ENCODE assay signal across 2 cellular contexts in the genomic region with DNA sequence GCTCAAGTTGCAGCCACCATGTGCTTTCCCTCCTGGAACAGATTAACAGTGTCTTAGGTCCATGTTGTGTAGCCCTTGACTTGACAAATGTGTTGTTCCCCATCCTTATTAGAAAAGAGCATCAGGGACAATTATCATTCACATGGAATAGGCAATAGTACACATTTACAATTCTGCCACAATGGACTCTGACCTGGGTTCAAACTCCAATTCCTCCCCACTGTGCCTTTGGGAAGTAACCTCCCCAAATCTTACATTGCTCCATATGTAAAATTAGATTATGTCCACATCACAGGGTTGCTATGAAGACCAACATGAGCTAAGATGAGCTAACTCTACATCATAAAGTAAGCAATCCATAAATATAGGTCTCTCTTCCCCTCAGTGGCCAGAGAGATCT.
A peak's percentile ranks its signal among the peaks of the same experiment; 100 is the strongest.
TF ChIP-seq lines count a peak whose summit lies in the region.

No MANE protein-coding gene starts in this region.

TF ChIP-seq in HepG2, 621 proteins besides CTCF, POLR2A, EP300 and RAD21 (continued from another document):
- TF ChIP-seq IKZF5 (CRISPR knock-in tag; IDR thresholded peaks at IDR 0.05) (no peak), RFX5 (IDR thresholded peaks at IDR 0.05; ENCODE audit: low read depth, low read length) (no peak), RELA (CRISPR knock-in tag; IDR thresholded peaks at IDR 0.05) (no peak), ZNF580 (CRISPR knock-in tag; IDR thresholded peaks at IDR 0.05; ENCODE audit: borderline replicate concordance, low read depth) (no peak), REL (CRISPR knock-in tag; conservative IDR thresholded peaks at IDR 0.05) (no peak), ZZZ3 (CRISPR knock-in tag; IDR thresholded peaks at IDR 0.05; ENCODE audit: borderline replicate concordance) (no peak), HDAC2 (CRISPR knock-in tag; IDR thresholded peaks at IDR 0.05) (no peak), TFDP1 (CRISPR knock-in tag; IDR thresholded peaks at IDR 0.05; ENCODE audit: borderline replicate concordance) (no peak), ZBTB38 (CRISPR knock-in tag; IDR thresholded peaks at IDR 0.05) (no peak)

TF ChIP-seq in HEK293, 187 proteins besides CTCF, POLR2A, EP300 and RAD21:
- no peak for TF ChIP-seq ZNF518A (tag by site-specific recombination; conservative IDR thresholded peaks at IDR 0.05; ENCODE audit: low read depth)
- 0 out of 2 replicates have a peak, but pooled peaks have one; percentile 15 for TF ChIP-seq SCRT2 (tag by site-specific recombination; IDR thresholded peaks at IDR 0.05)
- TF ChIP-seq RBAK (tag by site-specific recombination; IDR thresholded peaks at IDR 0.05) = no peak
